8 cellular contexts compared by ENCODE assay signal in genomic region chr14:101762530-101763101, GRCh38. TPM values are rescaled to one million over a fixed set of nuclear protein-coding genes. Genes with fewer than 3 reads are reported as not detected.
A peak's percentile ranks its signal among the peaks of the same experiment; 100 is the strongest.
DNase-seq lines count a peak whose midpoint lies in the region; ATAC-seq, FAIRE-seq and TF ChIP-seq lines count a peak whose summit lies in the region.

No MANE protein-coding gene starts in this region.

- no peaks in the 10 kb centered on the region for H3K9me3 ChIP-seq in CD8-positive, alpha-beta T cell (ENCODE audit: low read length)
- H3K9me3 ChIP-seq in PC-3 (ENCODE audit: low read length) (no peaks in the 10 kb centered on the region), endothelial cell of umbilical vein (replicated peaks; ENCODE audit: control insufficient read depth, insufficient read depth, low read length) (no peaks in the 10 kb centered on the region), osteoblast (ENCODE audit: low read depth, low read length) (no peaks in the 10 kb centered on the region)

- H3K36me3 ChIP-seq in CD8-positive, alpha-beta T cell (ENCODE audit: insufficient read depth, low read length): no peaks in the 10 kb centered on the region
- H3K36me3 ChIP-seq in PC-3 (ENCODE audit: low read depth, low read length): no peaks in the 10 kb centered on the region
- H3K36me3 ChIP-seq in endothelial cell of umbilical vein (ENCODE audit: control insufficient read depth in 2 of 2, extremely low read depth in 1 of 2, insufficient read depth in 2 of 2, low read length in 2 of 2): no peaks in the 10 kb centered on the region
- peaks cover 5% of the 10 kb centered on the region for H3K36me3 ChIP-seq in osteoblast (ENCODE audit: insufficient read depth, low read length)

- TF ChIP-seq POLR2A in endothelial cell of umbilical vein (IDR thresholded peaks at IDR 0.05; ENCODE audit: low read depth, low read length): no peak

- H4K20me1 ChIP-seq in PC-3 (ENCODE audit: low read length) (no peaks in the 10 kb centered on the region), endothelial cell of umbilical vein (replicated peaks; ENCODE audit: control insufficient read depth, extremely low read depth, insufficient read depth, low read length) (no peaks in the 10 kb centered on the region), osteoblast (ENCODE audit: insufficient read depth, low read length) (no peaks in the 10 kb centered on the region)

- CTCF ChIA-PET in CD8-positive, alpha-beta T cell (lab: Charles Lee): interaction anchor here (0.9 to 1.5 kb wide), 6 partner anchors 8 to 190 kb away, joined by 3 to 8 read pairs (median 4); no protein-coding TSS in a partner anchor
- CTCF ChIA-PET in PC-3 (lab: Charles Lee) (no interaction called here), endothelial cell of umbilical vein (lab: Charles Lee) (interaction anchor here (4.0 kb wide), 1 partner anchor 8 kb away, joined by 42 read pairs; no protein-coding TSS in a partner anchor)

- H3K9ac ChIP-seq in PC-3 (ENCODE audit: low read length): peak overlapping the region; percentile 79
- H3K9ac ChIP-seq in endothelial cell of umbilical vein (replicated peaks; ENCODE audit: extremely low read depth, insufficient read depth, low read length): no peak overlapping the region

- POLR2A ChIA-PET in CD8-positive, alpha-beta T cell (lab: Charles Lee): interaction anchor here (0.6 to 3.7 kb wide), 11 partner anchors 8 to 117 kb away, joined by 3 to 19 read pairs (median 4); no protein-coding TSS in a partner anchor
- POLR2A ChIA-PET in PC-3 (lab: Charles Lee; ENCODE audit: unreplicated experiment) (interaction anchor here (0.5 to 0.6 kb wide), 2 partner anchors 47 to 266 kb away, joined by 4 to 7 read pairs; no protein-coding TSS in a partner anchor), endothelial cell of umbilical vein (lab: Charles Lee) (no interaction called here)

- peaks cover 25% of the 10 kb centered on the region for H3K4me1 ChIP-seq in CD8-positive, alpha-beta T cell (ENCODE audit: insufficient read depth, low read length)
- peaks cover 16% of the 10 kb centered on the region for H3K4me1 ChIP-seq in PC-3 (ENCODE audit: insufficient read depth, low read length)
- peaks cover 6% of the 10 kb centered on the region for H3K4me1 ChIP-seq in endothelial cell of umbilical vein (ENCODE audit: control insufficient read depth, extremely low read depth, insufficient read depth, low read length)
- peaks cover 10% of the 10 kb centered on the region for H3K4me1 ChIP-seq in osteoblast (ENCODE audit: insufficient read depth, low read length)

- peak overlapping the region; percentile 94 for H3K27ac Mint-ChIP-seq in CD8-positive, alpha-beta T cell

- no peak for ATAC-seq in CD8-positive, alpha-beta T cell
- ATAC-seq in PC-3 (no peak), GM21737 (IDR thresholded peaks at IDR 0.05; ENCODE audit: unreplicated experiment) (no peak)

- intact Hi-C loops in CD8-positive, alpha-beta T cell (cut with DNase I, micrococcal nuclease): loop anchor here (5.0 kb wide), 4 partner anchors 115 to 1215 kb away; partner anchors contain the start of genes CINP (in 1 of the 2), DYNC1H1 (in 1 of the 2) and TECPR2 (in 1 of the 2)
- intact Hi-C loops in PC-3 (cut with micrococcal nuclease): no loop called here
- intact Hi-C loops in endothelial cell of umbilical vein (cut with micrococcal nuclease): loop anchor here (5.0 to 10.0 kb wide), 2 partner anchors 40 to 552 kb away; partner anchors contain the start of gene ZNF839

- H3K4me1 Mint-ChIP-seq in CD8-positive, alpha-beta T cell (ENCODE audit: low read depth): peaks cover 44% of the 10 kb centered on the region

- H3K4me3 Mint-ChIP-seq in CD8-positive, alpha-beta T cell: peak overlapping the region; percentile 95

- no peak for TF ChIP-seq CTCF in CD8-positive, alpha-beta T cell (IDR thresholded peaks at IDR 0.05)
- TF ChIP-seq CTCF in PC-3 (conservative IDR thresholded peaks at IDR 0.05; ENCODE audit: low read depth, low read length) (no peak), endothelial cell of umbilical vein (IDR thresholded peaks at IDR 0.05; ENCODE audit: extremely low read depth in 1 of 2, insufficient read depth in 1 of 2, low read depth in 1 of 2, low read length in 2 of 2) (no peak), osteoblast (IDR thresholded peaks at IDR 0.05; ENCODE audit: extremely low read depth, low read depth, low read length) (no peak)

- H3K9me2 ChIP-seq in PC-3 (replicated peaks; ENCODE audit: low read length): no peaks in the 10 kb centered on the region

- H3F3A ChIP-seq in PC-3 (ENCODE audit: low read length, unreplicated experiment): no peaks in the 10 kb centered on the region

- DNase-seq in CD8-positive, alpha-beta T cell: no peak
- DNase-seq in PC-3: no peak
- DNase-seq in endothelial cell of umbilical vein (ENCODE audit: low read depth, low spot score): no peak
- peak; percentile 73 for DNase-seq in osteoblast (ENCODE audit: insufficient read length, low spot score, missing footprints)
- DNase-seq in GDM1 (lab: John Stamatoyannopoulos, UW): no peak
- DNase-seq in midbrain (lab: John Stamatoyannopoulos, UW): no peak
- DNase-seq in retina: no peak

- peak; percentile 54 for FAIRE-seq in endothelial cell of umbilical vein (lab: Jason Lieb, UNC)

- dilution Hi-C loops in endothelial cell of umbilical vein (cut with MboI; ENCODE audit: extremely low pct_ligation_motif_present, low sequenced_read_pairs): no loop called here

- H3K9me3 Mint-ChIP-seq in CD8-positive, alpha-beta T cell: no peaks in the 10 kb centered on the region

- H3K4me3 ChIP-seq in CD8-positive, alpha-beta T cell (ENCODE audit: low read depth, low read length): peak overlapping the region; percentile 73
- H3K4me3 ChIP-seq in PC-3 (ENCODE audit: low read length) (peak overlapping the region; percentile 85), endothelial cell of umbilical vein (replicated peaks in 1 of 3; ENCODE audit: insufficient read depth in 1 of 3, low read depth in 1 of 3, low read length in 3 of 3) (peak overlapping the region; percentile 50 to 64 (median 52)), osteoblast (ENCODE audit: insufficient read depth, low read length) (peak overlapping the region; percentile 81)

- H2AFZ ChIP-seq in PC-3 (ENCODE audit: low read length) (peak overlapping the region; percentile 66), endothelial cell of umbilical vein (ENCODE audit: low read depth, low read length) (peak overlapping the region; percentile 85), osteoblast (ENCODE audit: low read length) (peak overlapping the region; percentile 77)

- H3K36me3 Mint-ChIP-seq in CD8-positive, alpha-beta T cell: peaks cover 43% of the 10 kb centered on the region

- no peaks in the 10 kb centered on the region for H3K9me1 ChIP-seq in endothelial cell of umbilical vein (replicated peaks; ENCODE audit: control insufficient read depth, extremely low read depth, insufficient read depth, low read length)

- no peaks in the 10 kb centered on the region for H3K27me3 ChIP-seq in CD8-positive, alpha-beta T cell (ENCODE audit: insufficient read depth, low read length)
- no peaks in the 10 kb centered on the region for H3K27me3 ChIP-seq in PC-3 (ENCODE audit: low read length)
- H3K27me3 ChIP-seq in endothelial cell of umbilical vein (ENCODE audit: control insufficient read depth in 2 of 2, insufficient read depth in 2 of 2, low read length in 2 of 2): peaks cover 13 to 20% of the 10 kb centered on the region in 2 experiments
- H3K27me3 ChIP-seq in osteoblast (ENCODE audit: insufficient read depth, low read length): peaks cover 12% of the 10 kb centered on the region

- peak overlapping the region; percentile 43 for H3K27ac ChIP-seq in CD8-positive, alpha-beta T cell (ENCODE audit: low read depth, low read length)
- H3K27ac ChIP-seq in PC-3 (ENCODE audit: low read length) (no peak overlapping the region), endothelial cell of umbilical vein (ENCODE audit: insufficient read depth, low read depth, low read length) (no peak overlapping the region), osteoblast (ENCODE audit: low read depth, low read length) (no peak overlapping the region)

- H3K4me2 ChIP-seq in PC-3 (ENCODE audit: low read length) (peak overlapping the region; percentile 83), endothelial cell of umbilical vein (ENCODE audit: insufficient read depth, low read length) (peak overlapping the region; percentile 66), osteoblast (ENCODE audit: insufficient read depth, low read length) (peak overlapping the region; percentile 86)

- H3K27me3 Mint-ChIP-seq in CD8-positive, alpha-beta T cell (ENCODE audit: low read depth): no peaks in the 10 kb centered on the region

- H3K79me2 ChIP-seq in PC-3 (ENCODE audit: low read length): peaks cover 12% of the 10 kb centered on the region; the same call in 1 of the 2 replicates
- H3K79me2 ChIP-seq in endothelial cell of umbilical vein (ENCODE audit: control insufficient read depth, insufficient read depth, low read length): no peaks in the 10 kb centered on the region
- H3K79me2 ChIP-seq in osteoblast (ENCODE audit: insufficient read depth, low read length): no peaks in the 10 kb centered on the region

- BruUV-seq in PC-3 (replicated peaks; lab: Mats Ljungman, UMichigan) (no TSS peak), endothelial cell of umbilical vein (replicated peaks; lab: Mats Ljungman, UMichigan) (no TSS peak)

TF ChIP-seq in endothelial cell of umbilical vein, 7 proteins besides CTCF, POLR2A, EP300 and RAD21:
- TF ChIP-seq JUN (IDR thresholded peaks at IDR 0.05; ENCODE audit: borderline replicate concordance, insufficient read depth, insufficient read length, low read depth): no peak

RNA-seq across cellular contexts. Expression of gene PPP2R5C, which starts 1.1 kb away (rescaled TPM):
- 100 to 1,000 TPM; 557 to 560 TPM for total RNA-seq in CD8-positive, alpha-beta T cell
- total RNA-seq in PC-3 (2014; rRNA removed): 92.9 and 96.1 TPM in 2 replicates
- 83.6 and 89.0 TPM in 2 replicates for total RNA-seq in endothelial cell of umbilical vein
- 34.7 and 42.6 TPM in 2 replicates for polyA plus RNA-seq in endothelial cell of umbilical vein
- polyA plus RNA-seq in endothelial cell of umbilical vein (2011; cell fraction: cytosol; rRNA removed): 49.8 and 53.8 TPM in 2 replicates
- 71.6 and 77.2 TPM in 2 replicates for polyA plus RNA-seq in endothelial cell of umbilical vein (2011; cell fraction: nucleus; rRNA removed)
- 47.8 and 67.8 TPM in 2 replicates for polyA plus RNA-seq in endothelial cell of umbilical vein (2012)
- 99.7 and 116 TPM in 2 replicates for polyA minus RNA-seq in endothelial cell of umbilical vein
- 86.8 TPM for polyA minus RNA-seq in endothelial cell of umbilical vein (2011; cell fraction: cytosol; rRNA and poly(A)+ RNA removed)
- polyA minus RNA-seq in endothelial cell of umbilical vein (2011; cell fraction: nucleus; rRNA and poly(A)+ RNA removed): 88.1 and 97.8 TPM in 2 replicates
- total RNA-seq in osteoblast: 101 and 111 TPM in 2 replicates
